ENCODE assay signal across 10 cellular contexts in the genomic region with DNA sequence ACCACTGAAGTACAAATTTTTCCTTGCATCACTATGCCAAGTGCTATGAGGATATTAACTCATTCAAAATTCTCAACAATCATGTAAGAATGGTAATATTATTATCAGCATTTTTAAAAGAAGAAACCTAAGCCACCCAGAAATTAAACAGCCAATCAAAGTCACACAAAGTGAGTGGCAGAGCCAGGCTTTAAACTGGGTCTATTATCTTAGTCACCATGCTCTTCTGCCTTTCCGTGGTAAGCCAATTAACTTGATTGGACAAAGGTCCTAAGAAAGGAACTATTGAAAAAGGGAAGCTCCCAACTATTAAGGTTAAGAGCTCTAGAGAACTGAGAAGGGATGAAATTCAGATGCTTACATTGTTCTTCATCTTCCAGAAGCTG.
DNase-seq lines count a peak whose midpoint lies in the region; ATAC-seq and TF ChIP-seq lines count a peak whose summit lies in the region.
"Had no signal": no experiment of that assay in that cellular context is flagged by ENCODE, and none has a peak within 500 bp of the region (broad histone marks: within the 10 kb centered on the region; RNA-seq: fewer than 3 reads in every experiment).

No MANE protein-coding gene starts in this region.

- H3K4me1 ChIP-seq in trophoblast cell (ENCODE audit: control insufficient read depth in 1 of 2, insufficient read depth in 2 of 2, low read length in 2 of 2) (no peaks in the 10 kb centered on the region), stomach (no peaks in the 10 kb centered on the region), esophagus squamous epithelium (no peaks in the 10 kb centered on the region)

- H3K36me3 ChIP-seq in trophoblast cell (ENCODE audit: control insufficient read depth in 1 of 2, insufficient read depth in 2 of 2, low read length in 2 of 2), result no peaks in the 10 kb centered on the region
- no peaks in the 10 kb centered on the region for H3K36me3 ChIP-seq in stomach
- no peaks in the 10 kb centered on the region for H3K36me3 ChIP-seq in esophagus squamous epithelium

- no peak overlapping the region for H4K12ac ChIP-seq in trophoblast cell (ENCODE audit: low read depth, low read length)

- H2AK5ac ChIP-seq in trophoblast cell (ENCODE audit: low read length), result no peak overlapping the region

- no peak overlapping the region for H3K4me2 ChIP-seq in trophoblast cell (ENCODE audit: low read length)

- H4K91ac ChIP-seq in trophoblast cell (ENCODE audit: low read depth, low read length), result no peak overlapping the region

- DNase-seq in activated T-cell treated with anti-CD3 and anti-CD28 coated beads, Interleukin-2, amount 50 U/mL, for 4 hours, result no peak
- DNase-seq in activated T-cell treated with anti-CD3 and anti-CD28 coated beads for 4 hours (no peak), trophoblast cell (no peak), stomach (no peak), esophagus squamous epithelium (lab: John Stamatoyannopoulos, UW) (no peak)
- no peak for DNase-seq in T-helper 2 cell treated with Interferon-gamma antibody and Interleukin-4, amounts not matched to agents 5 μg/mL and 100 μg/mL, for 36 hours (ENCODE audit: low spot score)

- H3K23ac ChIP-seq in trophoblast cell (ENCODE audit: low read length), result no peak overlapping the region

- no peaks in the 10 kb centered on the region for H3K79me1 ChIP-seq in trophoblast cell (ENCODE audit: low read length)

- H3K4me3 ChIP-seq in trophoblast cell (ENCODE audit: low read depth, low read length) (no peak overlapping the region), stomach (no peak overlapping the region), esophagus squamous epithelium (no peak overlapping the region)

- H3K9ac ChIP-seq in trophoblast cell (ENCODE audit: low read length), result no peak overlapping the region

- H3K27me3 ChIP-seq in trophoblast cell (ENCODE audit: insufficient read depth, low read length), result no peaks in the 10 kb centered on the region
- H3K27me3 ChIP-seq in stomach, result peaks cover 0 to 3% (median 0%) of the 10 kb centered on the region in 3 donors
- no peaks in the 10 kb centered on the region for H3K27me3 ChIP-seq in esophagus squamous epithelium

- no peak overlapping the region for H4K8ac ChIP-seq in trophoblast cell (ENCODE audit: low read depth, low read length)

- H3K79me2 ChIP-seq in trophoblast cell (ENCODE audit: control insufficient read depth, insufficient read depth, low read length, poor library complexity), result no peaks in the 10 kb centered on the region

- no peak for TF ChIP-seq POLR2A in stomach (IDR thresholded peaks at IDR 0.05)
- no peak for TF ChIP-seq POLR2A in esophagus squamous epithelium (IDR thresholded peaks at IDR 0.05)

- H2BK5ac ChIP-seq in trophoblast cell (ENCODE audit: low read depth, low read length, poor library complexity), result no peak overlapping the region

- no peak overlapping the region for H2BK12ac ChIP-seq in trophoblast cell (ENCODE audit: low read length)

- H2BK120ac ChIP-seq in trophoblast cell (ENCODE audit: insufficient read depth, low read length, poor library complexity), result no peak overlapping the region

- H3K27ac ChIP-seq in trophoblast cell (ENCODE audit: low read depth, low read length) (no peak overlapping the region), stomach (no peak overlapping the region), esophagus squamous epithelium (no peak overlapping the region)
- H3K27ac ChIP-seq: RWPE1 had no signal

- no peaks in the 10 kb centered on the region for H3K9me3 Mint-ChIP-seq in activated T-cell treated with anti-CD3 and anti-CD28 coated beads, Interleukin-2, amount 50 U/mL, for 4 hours
- peaks cover 4% of the 10 kb centered on the region for H3K9me3 Mint-ChIP-seq in T-helper 2 cell treated with Interferon-gamma antibody and Interleukin-4, amounts not matched to agents 5 μg/mL and 100 μg/mL, for 36 hours
- H3K9me3 Mint-ChIP-seq in stimulated activated naive CD8-positive, alpha-beta T cell treated with anti-CD3 and anti-CD28 coated beads, Interleukin-15, Interleukin-2, amounts not matched to agents 100 ng/mL and 50 ng/mL, for 24 hours, result no peaks in the 10 kb centered on the region

- H3K36me3 Mint-ChIP-seq in activated T-cell treated with anti-CD3 and anti-CD28 coated beads, Interleukin-2, amount 50 U/mL, for 4 hours (ENCODE audit: insufficient read depth), result no peaks in the 10 kb centered on the region
- H3K36me3 Mint-ChIP-seq in T-helper 2 cell treated with Interferon-gamma antibody and Interleukin-4, amounts not matched to agents 5 μg/mL and 100 μg/mL, for 36 hours (ENCODE audit: low read depth), result peaks cover 6% of the 10 kb centered on the region
- no peaks in the 10 kb centered on the region for H3K36me3 Mint-ChIP-seq in stimulated activated naive CD8-positive, alpha-beta T cell treated with anti-CD3 and anti-CD28 coated beads, Interleukin-15, Interleukin-2, amounts not matched to agents 100 ng/mL and 50 ng/mL, for 24 hours (ENCODE audit: low read depth)

- no peaks in the 10 kb centered on the region for H3K27me3 Mint-ChIP-seq in activated T-cell treated with anti-CD3 and anti-CD28 coated beads, Interleukin-2, amount 50 U/mL, for 4 hours (ENCODE audit: low read depth)
- no peaks in the 10 kb centered on the region for H3K27me3 Mint-ChIP-seq in T-helper 2 cell treated with Interferon-gamma antibody and Interleukin-4, amounts not matched to agents 5 μg/mL and 100 μg/mL, for 36 hours (ENCODE audit: low read depth)
- H3K27me3 Mint-ChIP-seq in stimulated activated naive CD8-positive, alpha-beta T cell treated with anti-CD3 and anti-CD28 coated beads, Interleukin-15, Interleukin-2, amounts not matched to agents 100 ng/mL and 50 ng/mL, for 24 hours, result no peaks in the 10 kb centered on the region

- H3K4me1 Mint-ChIP-seq in activated T-cell treated with anti-CD3 and anti-CD28 coated beads, Interleukin-2, amount 50 U/mL, for 4 hours (ENCODE audit: low read depth), result peaks cover 45% of the 10 kb centered on the region
- peaks cover 18% of the 10 kb centered on the region for H3K4me1 Mint-ChIP-seq in T-helper 2 cell treated with Interferon-gamma antibody and Interleukin-4, amounts not matched to agents 5 μg/mL and 100 μg/mL, for 36 hours (ENCODE audit: low read depth)
- H3K4me1 Mint-ChIP-seq in stimulated activated naive CD8-positive, alpha-beta T cell treated with anti-CD3 and anti-CD28 coated beads, Interleukin-15, Interleukin-2, amounts not matched to agents 100 ng/mL and 50 ng/mL, for 24 hours (ENCODE audit: low read depth), result peaks cover 52% of the 10 kb centered on the region

- no peaks in the 10 kb centered on the region for H3K9me3 ChIP-seq in trophoblast cell (ENCODE audit: insufficient read depth, low read depth, low read length)
- no peaks in the 10 kb centered on the region for H3K9me3 ChIP-seq in stomach
- H3K9me3 ChIP-seq in esophagus squamous epithelium, result no peaks in the 10 kb centered on the region

- peak overlapping the region; percentile 92 for H3K27ac Mint-ChIP-seq in T-helper 2 cell treated with Interferon-gamma antibody and Interleukin-4, amounts not matched to agents 5 μg/mL and 100 μg/mL, for 36 hours
- peak overlapping the region; percentile 88 for H3K27ac Mint-ChIP-seq in stimulated activated naive CD8-positive, alpha-beta T cell treated with anti-CD3 and anti-CD28 coated beads, Interleukin-15, Interleukin-2, amounts not matched to agents 100 ng/mL and 50 ng/mL, for 24 hours

- no CpG with 5 or more reads among the region's 1 CpG for WGBS in trophoblast cell (ENCODE audit: extremely low coverage, insufficient coverage, insufficient read length)
- WGBS in stomach, 5 donors, result 29 to 80% (median 48%) methylated on average over 1 of the region's 1 CpG
- 36 to 50% methylated on average over 1 of the region's 1 CpG for WGBS in esophagus squamous epithelium, 2 donors

- H3K14ac ChIP-seq in trophoblast cell (ENCODE audit: low read length), result no peak overlapping the region

- H2AFZ ChIP-seq in trophoblast cell (ENCODE audit: insufficient read depth, low read length, poor library complexity), result no peak overlapping the region

- no peak for TF ChIP-seq EP300 in stomach (IDR thresholded peaks at IDR 0.05)

- TF ChIP-seq CTCF in stomach (IDR thresholded peaks at IDR 0.05) (no peak), esophagus squamous epithelium (IDR thresholded peaks at IDR 0.05) (no peak)

- H3K4me3 Mint-ChIP-seq in activated T-cell treated with anti-CD3 and anti-CD28 coated beads, Interleukin-2, amount 50 U/mL, for 4 hours, result peak overlapping the region; percentile 57
- peak overlapping the region; percentile 91 for H3K4me3 Mint-ChIP-seq in T-helper 2 cell treated with Interferon-gamma antibody and Interleukin-4, amounts not matched to agents 5 μg/mL and 100 μg/mL, for 36 hours
- peak overlapping the region; percentile 77 for H3K4me3 Mint-ChIP-seq in stimulated activated naive CD8-positive, alpha-beta T cell treated with anti-CD3 and anti-CD28 coated beads, Interleukin-15, Interleukin-2, amounts not matched to agents 100 ng/mL and 50 ng/mL, for 24 hours

- intact Hi-C loops in stomach (cut with DNase I; ENCODE audit: low total_unique reads), result no loop called here
- intact Hi-C loops in esophagus squamous epithelium (cut with DNase I), result no loop called here

- no peak overlapping the region for H3K4ac ChIP-seq in trophoblast cell (ENCODE audit: low read depth, low read length)

- no peak overlapping the region for H3K18ac ChIP-seq in trophoblast cell (ENCODE audit: low read length)

- ATAC-seq in activated T-cell treated with anti-CD3 and anti-CD28 coated beads, Interleukin-2, amount 50 U/mL, for 4 hours, result peak in 1 of 2 donors; percentile 2
- ATAC-seq in GM21786 (IDR thresholded peaks at IDR 0.05; ENCODE audit: unreplicated experiment), result peak; percentile 2
- ATAC-seq: HCT116 had no signal
